In genomic region chr2:133566967-133567645, GRCh38 we compare ENCODE assay signal across 9 cellular contexts. TPM values are rescaled to one million over a fixed set of nuclear protein-coding genes. Genes with fewer than 3 reads are reported as not detected.
DNase-seq lines count a peak whose midpoint lies in the region; ATAC-seq and TF ChIP-seq lines count a peak whose summit lies in the region.
"Had no signal": no experiment of that assay in that cellular context is flagged by ENCODE, and none has a peak within 500 bp of the region (broad histone marks: within the 10 kb centered on the region; RNA-seq: fewer than 3 reads in every experiment).

No MANE protein-coding gene starts in this region.

- no peaks in the 10 kb centered on the region for H3K9me3 Mint-ChIP-seq in activated T-helper 1 cell treated with anti-CD3 and anti-CD28 coated beads, Interleukin-12 subunit alpha, Interleukin-12 subunit beta, Interleukin-2, Interleukin-4 antibody, amounts not matched to agents 30 ng/mL and 10 ng/mL and 1 ng/mL, durations not matched to agents 14 hours and 24 hours and 36 hours
- H3K9me3 Mint-ChIP-seq in stimulated activated naive CD8-positive, alpha-beta T cell treated with anti-CD3 and anti-CD28 coated beads, Interleukin-15, amount 100 ng/mL, for 72 hours = no peaks in the 10 kb centered on the region

- no peak overlapping the region for H3K9ac ChIP-seq in BLaER1 treated with 17β-estradiol and CSF1 and Interleukin-3, amounts not matched to agents 10 nM and 100 nM

- no peak overlapping the region for H3K27ac ChIP-seq in BLaER1 treated with 17β-estradiol and CSF1 and Interleukin-3, amounts not matched to agents 10 nM and 100 nM
- H3K27ac ChIP-seq in cardiac muscle cell = no peak overlapping the region

- no peaks in the 10 kb centered on the region for H3K36me3 ChIP-seq in BLaER1 treated with 17β-estradiol and CSF1 and Interleukin-3, amounts not matched to agents 10 nM and 100 nM
- H3K36me3 ChIP-seq in cardiac muscle cell = no peaks in the 10 kb centered on the region

- H3K4me1 ChIP-seq in BLaER1 treated with 17β-estradiol and CSF1 and Interleukin-3, amounts not matched to agents 10 nM and 100 nM = peaks cover 17 to 77% (median 57%) of the 10 kb centered on the region in 10 experiments
- H3K4me1 ChIP-seq in cardiac muscle cell (ENCODE audit: low read depth) = peaks cover 8% of the 10 kb centered on the region

- DNase-seq in cardiac muscle cell (ENCODE audit: low read depth in 1 of 2, low spot score in 1 of 2) (peak; percentile 56 to 58), non-pigmented ciliary epithelial cell (ENCODE audit: low read depth) (peak; percentile 53), NCI-H1048 (lab: John Stamatoyannopoulos, UW) (no peak)
- DNase-seq in activated T-helper 1 cell treated with anti-CD3 and anti-CD28 coated beads, Interleukin-12 subunit alpha, Interleukin-12 subunit beta, Interleukin-2, Interleukin-4 antibody, amounts not matched to agents 30 ng/mL and 10 ng/mL and 1 ng/mL, durations not matched to agents 14 hours and 24 hours and 36 hours (ENCODE audit: low spot score) = no peak
- DNase-seq in stimulated activated naive CD8-positive, alpha-beta T cell treated with anti-CD3 and anti-CD28 coated beads, Interleukin-15, amount 100 ng/mL, for 72 hours = no peak
- no peak for DNase-seq in stimulated activated CD8-positive, alpha-beta memory T cell treated with anti-CD3 and anti-CD28 coated beads, Interleukin-4, amount 100 ng/mL, for 48 hours
- DNase-seq: activated CD4-positive, alpha-beta T cell treated with anti-CD3 and anti-CD28 coated beads, Interleukin-2, amount 50 U/mL, for 1 hour had no signal

- H3K36me3 Mint-ChIP-seq in activated T-helper 1 cell treated with anti-CD3 and anti-CD28 coated beads, Interleukin-12 subunit alpha, Interleukin-12 subunit beta, Interleukin-2, Interleukin-4 antibody, amounts not matched to agents 30 ng/mL and 10 ng/mL and 1 ng/mL, durations not matched to agents 14 hours and 24 hours and 36 hours (ENCODE audit: low read depth) = no peaks in the 10 kb centered on the region

- H3K27ac Mint-ChIP-seq in activated T-helper 1 cell treated with anti-CD3 and anti-CD28 coated beads, Interleukin-12 subunit alpha, Interleukin-12 subunit beta, Interleukin-2, Interleukin-4 antibody, amounts not matched to agents 30 ng/mL and 10 ng/mL and 1 ng/mL, durations not matched to agents 14 hours and 24 hours and 36 hours = no peak overlapping the region
- no peak overlapping the region for H3K27ac Mint-ChIP-seq in stimulated activated naive CD8-positive, alpha-beta T cell treated with anti-CD3 and anti-CD28 coated beads, Interleukin-15, amount 100 ng/mL, for 72 hours

- no peak for ATAC-seq in stimulated activated naive CD8-positive, alpha-beta T cell treated with anti-CD3 and anti-CD28 coated beads, Interleukin-15, amount 100 ng/mL, for 72 hours

- no peaks in the 10 kb centered on the region for H4K20me1 ChIP-seq in BLaER1 treated with 17β-estradiol and CSF1 and Interleukin-3, amounts not matched to agents 10 nM and 100 nM

- peaks cover 53 to 69% (median 64%) of the 10 kb centered on the region in 11 experiments for H3K27me3 ChIP-seq in BLaER1 treated with 17β-estradiol and CSF1 and Interleukin-3, amounts not matched to agents 10 nM and 100 nM
- H3K27me3 ChIP-seq in cardiac muscle cell = no peaks in the 10 kb centered on the region

- no peaks in the 10 kb centered on the region for H3K4me1 Mint-ChIP-seq in activated T-helper 1 cell treated with anti-CD3 and anti-CD28 coated beads, Interleukin-12 subunit alpha, Interleukin-12 subunit beta, Interleukin-2, Interleukin-4 antibody, amounts not matched to agents 30 ng/mL and 10 ng/mL and 1 ng/mL, durations not matched to agents 14 hours and 24 hours and 36 hours (ENCODE audit: low read depth)
- no peaks in the 10 kb centered on the region for H3K4me1 Mint-ChIP-seq in stimulated activated naive CD8-positive, alpha-beta T cell treated with anti-CD3 and anti-CD28 coated beads, Interleukin-15, amount 100 ng/mL, for 72 hours

- no peak for TF ChIP-seq CTCF in WI38 (IDR thresholded peaks at IDR 0.05; ENCODE audit: low read depth, low read length)
- no peak for TF ChIP-seq CTCF in cardiac muscle cell (IDR thresholded peaks at IDR 0.05; ENCODE audit: low read depth, low read length)

- peak overlapping the region in 9 of 11 experiments; percentile 16 to 86 (median 73); a peak in 16 of 22 replicates for H3K4me2 ChIP-seq in BLaER1 treated with 17β-estradiol and CSF1 and Interleukin-3, amounts not matched to agents 10 nM and 100 nM

- H3K27me3 Mint-ChIP-seq in activated T-helper 1 cell treated with anti-CD3 and anti-CD28 coated beads, Interleukin-12 subunit alpha, Interleukin-12 subunit beta, Interleukin-2, Interleukin-4 antibody, amounts not matched to agents 30 ng/mL and 10 ng/mL and 1 ng/mL, durations not matched to agents 14 hours and 24 hours and 36 hours (ENCODE audit: insufficient read depth) = peaks cover 12% of the 10 kb centered on the region
- H3K27me3 Mint-ChIP-seq in stimulated activated naive CD8-positive, alpha-beta T cell treated with anti-CD3 and anti-CD28 coated beads, Interleukin-15, amount 100 ng/mL, for 72 hours = peaks cover 33% of the 10 kb centered on the region

- no peak overlapping the region for H3K4me3 Mint-ChIP-seq in activated T-helper 1 cell treated with anti-CD3 and anti-CD28 coated beads, Interleukin-12 subunit alpha, Interleukin-12 subunit beta, Interleukin-2, Interleukin-4 antibody, amounts not matched to agents 30 ng/mL and 10 ng/mL and 1 ng/mL, durations not matched to agents 14 hours and 24 hours and 36 hours
- no peak overlapping the region for H3K4me3 Mint-ChIP-seq in stimulated activated naive CD8-positive, alpha-beta T cell treated with anti-CD3 and anti-CD28 coated beads, Interleukin-15, amount 100 ng/mL, for 72 hours

- H3K9me3 ChIP-seq in BLaER1 treated with 17β-estradiol and CSF1 and Interleukin-3, amounts not matched to agents 10 nM and 100 nM (replicated peaks in 1 of 11) = peaks cover 0 to 18% (median 6%) of the 10 kb centered on the region in 11 experiments; a peak in 13 of 22 replicates
- no peaks in the 10 kb centered on the region for H3K9me3 ChIP-seq in cardiac muscle cell (ENCODE audit: low read depth)

- intact Hi-C loops in activated T-helper 1 cell treated with anti-CD3 and anti-CD28 coated beads, Interleukin-12 subunit alpha, Interleukin-12 subunit beta, Interleukin-2, Interleukin-4 antibody, amounts not matched to agents 30 ng/mL and 10 ng/mL and 1 ng/mL, durations not matched to agents 14 hours and 24 hours and 36 hours (cut with micrococcal nuclease) = no loop called here

- H3K4me3 ChIP-seq in BLaER1 treated with 17β-estradiol and CSF1 and Interleukin-3, amounts not matched to agents 10 nM and 100 nM = peak overlapping the region in 3 of 10 experiments; percentile 48 to 57 (median 52); a peak in 6 of 20 replicates
- H3K4me3 ChIP-seq in WI38 (ENCODE audit: low read depth, low read length) = peak overlapping the region; percentile 66
- H3K4me3 ChIP-seq in cardiac muscle cell = no peak overlapping the region

RNA-seq across cellular contexts. Expression of gene NCKAP5, which starts 1.2 kb away (rescaled TPM):
- 0.21 and 13.6 TPM in 2 replicates for total RNA-seq in cardiac muscle cell
- polyA plus RNA-seq in cardiac muscle cell = 0.21 and 0.31 TPM in 2 replicates
- not detected in 2 replicates for total RNA-seq in activated T-helper 1 cell treated with anti-CD3 and anti-CD28 coated beads, Interleukin-12 subunit alpha, Interleukin-12 subunit beta, Interleukin-2, Interleukin-4 antibody, amounts not matched to agents 30 ng/mL and 10 ng/mL and 1 ng/mL, durations not matched to agents 14 hours and 24 hours and 36 hours

Comparison
In these comparisons a context has a peak if more than half of its experiments do, and no peak if none do; other contexts are left out.
1. DNase-seq: peak in cardiac muscle cell (2 of 2) and non-pigmented ciliary epithelial cell (single experiment); none in activated T-helper 1 cell treated with anti-CD3 and anti-CD28 coated beads, Interleukin-12 subunit alpha, Interleukin-12 subunit beta, Interleukin-2, Interleukin-4 antibody, amounts not matched to agents 30 ng/mL and 10 ng/mL and 1 ng/mL, durations not matched to agents 14 hours and 24 hours and 36 hours (single experiment), stimulated activated naive CD8-positive, alpha-beta T cell treated with anti-CD3 and anti-CD28 coated beads, Interleukin-15, amount 100 ng/mL, for 72 hours (0 of 2), stimulated activated CD8-positive, alpha-beta memory T cell treated with anti-CD3 and anti-CD28 coated beads, Interleukin-4, amount 100 ng/mL, for 48 hours (single experiment) and NCI-H1048 (single experiment).